ENCODE assay signal across 29 cellular contexts in genomic region chrX:85517994-85518718, GRCh38.
"Had no signal": no experiment of that assay in that cellular context is flagged by ENCODE, and none has a peak within 500 bp of the region (broad histone marks: within the 10 kb centered on the region; RNA-seq: fewer than 3 reads in every experiment).

No MANE protein-coding gene starts in this region.

- H3K4me1 ChIP-seq: left ventricle myocardium inferior, neural progenitor cell, stomach, testis, thyroid gland, upper lobe of right lung had no signal

- H3K9me3 Mint-ChIP-seq: immature natural killer cell; naive thymus-derived CD8-positive, alpha-beta T cell; neural progenitor cell; stimulated activated naive B cell treated with anti-CD40 and anti-IgM and Interleukin-4, amounts not matched to agents 10 μg/mL and 1 μg/mL and 100 μg/mL, for 72 hours had no signal

- H3K36me3 ChIP-seq: left ventricle myocardium inferior, neural progenitor cell, neutrophil, stomach, thyroid gland, upper lobe of right lung had no signal

- H3K4me3 Mint-ChIP-seq: immature natural killer cell; naive thymus-derived CD8-positive, alpha-beta T cell; nephron progenitor cell; neural progenitor cell; stimulated activated naive B cell treated with anti-CD40 and anti-IgM and Interleukin-4, amounts not matched to agents 10 μg/mL and 1 μg/mL and 100 μg/mL, for 72 hours had no signal

- DNase-seq: hypothalamus; immature natural killer cell; kidney; left ventricle myocardium inferior; midbrain; naive thymus-derived CD8-positive, alpha-beta T cell; nephron progenitor cell; occipital lobe; retina; right cardiac atrium; stimulated activated CD4-positive, alpha-beta T cell treated with anti-CD3 and anti-CD28 coated beads, Interleukin-12 subunit alpha, Interleukin-12 subunit beta, amount 100 ng/mL, for 4 hours; stimulated activated CD4-positive, alpha-beta T cell treated with anti-CD3 and anti-CD28 coated beads, Interleukin-15, amount 100 ng/mL, for 24 hours; stimulated activated CD4-positive, alpha-beta T cell treated with anti-CD3 and anti-CD28 coated beads, Interleukin-2, amount 100 ng/mL, for 24 hours; stimulated activated CD4-positive, alpha-beta T cell treated with anti-CD3 and anti-CD28 coated beads, Interleukin-4, amount 100 ng/mL, for 1 hour; stimulated activated naive B cell treated with anti-CD40 and anti-IgM and Interleukin-4, amounts not matched to agents 10 μg/mL and 1 μg/mL and 100 μg/mL, for 72 hours; stimulated activated naive CD8-positive, alpha-beta T cell treated with anti-CD3 and anti-CD28 coated beads, Interleukin-15, Interleukin-2, amounts not matched to agents 100 U/mL and 50 U/mL, for 24 hours; stomach; testis; thyroid gland; trophoblast cell; upper lobe of right lung had no signal

- FAIRE-seq: islet of Langerhans, kidney, urothelium cell line had no signal

- H3K27me3 ChIP-seq: neural progenitor cell, neutrophil, stomach, testis, thyroid gland, upper lobe of right lung had no signal

- H3K36me3 Mint-ChIP-seq: immature natural killer cell; naive thymus-derived CD8-positive, alpha-beta T cell; neural progenitor cell; stimulated activated naive B cell treated with anti-CD40 and anti-IgM and Interleukin-4, amounts not matched to agents 10 μg/mL and 1 μg/mL and 100 μg/mL, for 72 hours had no signal

- H3K27ac ChIP-seq: left ventricle myocardium inferior, neural progenitor cell, neutrophil, skin epidermis, stomach, testis, thyroid gland, upper lobe of right lung had no signal

- ATAC-seq: naive thymus-derived CD8-positive, alpha-beta T cell; right cardiac atrium; sciatic nerve; stimulated activated naive B cell treated with anti-CD40 and anti-IgM and Interleukin-4, amounts not matched to agents 10 μg/mL and 1 μg/mL and 100 μg/mL, for 72 hours; stimulated activated naive CD8-positive, alpha-beta T cell treated with anti-CD3 and anti-CD28 coated beads, Interleukin-15, Interleukin-2, amounts not matched to agents 100 U/mL and 50 U/mL, for 24 hours; upper lobe of right lung had no signal

- H3K27ac Mint-ChIP-seq: immature natural killer cell; naive thymus-derived CD8-positive, alpha-beta T cell; nephron progenitor cell; neural progenitor cell; progenitor cell of endocrine pancreas; stimulated activated naive B cell treated with anti-CD40 and anti-IgM and Interleukin-4, amounts not matched to agents 10 μg/mL and 1 μg/mL and 100 μg/mL, for 72 hours had no signal

- H3K9me3 ChIP-seq: left ventricle myocardium inferior, neutrophil, stomach, testis, thyroid gland, upper lobe of right lung had no signal

- H3K27me3 Mint-ChIP-seq: naive thymus-derived CD8-positive, alpha-beta T cell; progenitor cell of endocrine pancreas; stimulated activated naive B cell treated with anti-CD40 and anti-IgM and Interleukin-4, amounts not matched to agents 10 μg/mL and 1 μg/mL and 100 μg/mL, for 72 hours had no signal

- H3K4me1 Mint-ChIP-seq: immature natural killer cell; naive thymus-derived CD8-positive, alpha-beta T cell; neural progenitor cell; stimulated activated naive B cell treated with anti-CD40 and anti-IgM and Interleukin-4, amounts not matched to agents 10 μg/mL and 1 μg/mL and 100 μg/mL, for 72 hours had no signal

- H3K4me3 ChIP-seq: left ventricle myocardium inferior, lung, neural progenitor cell, skin epidermis, stomach, testis, thyroid gland, upper lobe of right lung had no signal
